1 cellular context compared by ENCODE assay signal in genomic region chrX:24493740-24494543, GRCh38.
TF ChIP-seq lines count a peak whose summit lies in the region.

No MANE protein-coding gene starts in this region.

TF ChIP-seq in H1, 55 proteins besides CTCF, POLR2A, EP300 and RAD21 (continued from another document):
- TF ChIP-seq BCL11A (IDR thresholded peaks at IDR 0.05; ENCODE audit: low read depth in 2 of 2, low read length in 2 of 2) = no peak
- TF ChIP-seq SIRT6 (IDR thresholded peaks at IDR 0.05; ENCODE audit: low read length) = no peak
- no peak for TF ChIP-seq JUND (IDR thresholded peaks at IDR 0.05; ENCODE audit: low read length)
- TF ChIP-seq CHD2 (IDR thresholded peaks at IDR 0.05; ENCODE audit: low read length) = no peak
- TF ChIP-seq YY1 (IDR thresholded peaks at IDR 0.05; ENCODE audit: low read depth, low read length) = no peak
- no peak for TF ChIP-seq TAF1 (IDR thresholded peaks at IDR 0.05; ENCODE audit: low read depth, low read length)
- TF ChIP-seq PHF8 (conservative IDR thresholded peaks at IDR 0.05; ENCODE audit: low read depth, low read length) = no peak
- TF ChIP-seq E2F6 (IDR thresholded peaks at IDR 0.05) = no peak
